ENCODE assay signal across 14 cellular contexts in genomic region chr7:20385121-20385520, GRCh38.
DNase-seq lines count a peak whose midpoint lies in the region; ATAC-seq and TF ChIP-seq lines count a peak whose summit lies in the region.
"Had no signal": no experiment of that assay in that cellular context is flagged by ENCODE, and none has a peak within 500 bp of the region (broad histone marks: within the 10 kb centered on the region; RNA-seq: fewer than 3 reads in every experiment).

No MANE protein-coding gene starts in this region.

- DNase-seq in AG08396 (ENCODE audit: low spot score), result peak; percentile 13
- peak; percentile 90 for DNase-seq in NCI-H226
- DNase-seq in cardiac fibroblast (ENCODE audit: low read depth in 2 of 2), result peak; percentile 57 to 60
- DNase-seq in kidney tubule cell (ENCODE audit: low spot score), result peak; percentile 86
- DNase-seq: activated CD4-positive, alpha-beta T cell treated with anti-CD3 and anti-CD28 coated beads, Interleukin-2, amount 50 U/mL, for 4 hours; aorta; DND-41; midbrain; MV-4-11; stimulated activated CD4-positive, alpha-beta T cell treated with anti-CD3 and anti-CD28 coated beads, Interleukin-12 subunit alpha, Interleukin-12 subunit beta, amount 100 ng/mL, for 4 hours had no signal

- ATAC-seq in HG02571 (IDR thresholded peaks at IDR 0.05; ENCODE audit: unreplicated experiment) (no peak), HG03039 (IDR thresholded peaks at IDR 0.05; ENCODE audit: unreplicated experiment) (no peak), HG02798 (IDR thresholded peaks at IDR 0.05; ENCODE audit: poor library complexity, unreplicated experiment) (no peak), HG03196 (IDR thresholded peaks at IDR 0.05; ENCODE audit: unreplicated experiment) (no peak)

- TF ChIP-seq CTCF in cardiac fibroblast (IDR thresholded peaks at IDR 0.05; ENCODE audit: low read depth, low read length), result no peak

- H3K4me3 ChIP-seq in cardiac fibroblast (replicated peaks in 1 of 2; ENCODE audit: low read depth in 2 of 2, low read length in 2 of 2), result no peak overlapping the region

Comparison
In these comparisons a context has a peak if more than half of its experiments do, and no peak if none do; other contexts are left out.
1. DNase-seq: peak in every context shown above with its lines; median percentile 90 in NCI-H226; 86 in kidney tubule cell; 58 in cardiac fibroblast; 13 in AG08396.